26 cellular contexts compared by ENCODE assay signal in the genomic region with DNA sequence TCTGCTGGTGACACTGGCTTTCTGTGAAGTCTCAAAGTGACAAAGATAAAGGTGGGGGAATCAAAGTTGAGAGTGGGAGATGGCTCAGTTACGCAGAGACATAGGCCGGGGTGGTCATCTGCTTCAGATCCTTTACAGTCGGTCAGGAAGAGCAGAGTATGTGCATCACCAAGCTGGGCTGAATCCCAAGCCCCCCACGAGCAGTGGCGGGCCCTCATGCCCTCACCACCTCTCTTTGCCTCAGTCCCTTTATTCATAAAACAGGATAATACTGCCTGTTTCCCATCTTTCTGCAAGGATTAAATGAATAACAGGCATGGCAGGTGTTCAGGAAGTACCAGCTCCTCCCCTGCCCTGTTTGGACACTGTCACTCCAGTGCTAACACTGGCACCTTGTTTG.
"Had no signal": no experiment of that assay in that cellular context is flagged by ENCODE, and none has a peak within 500 bp of the region (broad histone marks: within the 10 kb centered on the region; RNA-seq: fewer than 3 reads in every experiment).

No MANE protein-coding gene starts in this region.

- FAIRE-seq: pancreas, small intestine, urothelium cell line had no signal

- H3K9me3 ChIP-seq: neutrophil, pancreas, psoas muscle, right lobe of liver, sigmoid colon, stomach, thoracic aorta, thyroid gland, tibial nerve, upper lobe of left lung had no signal

- H3K36me3 ChIP-seq: neural progenitor cell, neutrophil, right lobe of liver had no signal

- H3K9ac ChIP-seq: neural progenitor cell had no signal

- H3K4me1 ChIP-seq: pancreas, psoas muscle, right lobe of liver, sigmoid colon, stomach, thyroid gland, tibial nerve, upper lobe of left lung had no signal

- H3K4me3 ChIP-seq: neural progenitor cell, pancreas, psoas muscle, right lobe of liver, sigmoid colon, stomach, thoracic aorta, thyroid gland, tibial nerve, upper lobe of left lung had no signal

- ATAC-seq: naive thymus-derived CD8-positive, alpha-beta T cell; natural killer cell treated with Interleukin-12 subunit alpha and Interleukin-12 subunit beta and Interleukin-15 and Interleukin-18, amount 100 ng/mL, for 72 hours; psoas muscle; right cardiac atrium; right lobe of liver; stimulated activated effector memory CD8-positive, alpha-beta T cell treated with anti-CD3 and anti-CD28 coated beads, Interleukin-12 subunit alpha, Interleukin-12 subunit beta, amount 100 ng/mL, for 72 hours; stimulated activated naive B cell treated with anti-CD40 and anti-IgM and Interleukin-4, amounts not matched to agents 10 μg/mL and 1 μg/mL and 100 μg/mL, for 72 hours had no signal

- H3K27ac ChIP-seq: neural progenitor cell, neutrophil, pancreas, psoas muscle, right lobe of liver, sigmoid colon, stomach, thoracic aorta, thyroid gland, tibial nerve, upper lobe of left lung had no signal

- H3K4me2 ChIP-seq: neural progenitor cell had no signal

- H2AFZ ChIP-seq: neural progenitor cell had no signal

- DNase-seq: naive B cell; naive thymus-derived CD8-positive, alpha-beta T cell; nucleus accumbens; pancreas; psoas muscle; right cardiac atrium; right lobe of liver; sigmoid colon; small intestine; stimulated activated CD4-positive, alpha-beta T cell treated with anti-CD3 and anti-CD28 coated beads, Interleukin-15, amount 100 ng/mL, for 24 hours; stimulated activated CD4-positive, alpha-beta T cell treated with anti-CD3 and anti-CD28 coated beads, Interleukin-2, amount 100 ng/mL, for 24 hours; stimulated activated CD4-positive, alpha-beta T cell treated with anti-CD3 and anti-CD28 coated beads, Interleukin-2, amount 100 ng/mL, for 48 hours; stimulated activated CD4-positive, alpha-beta T cell treated with anti-CD3 and anti-CD28 coated beads, Interleukin-4, amount 100 ng/mL, for 24 hours; stimulated activated naive B cell treated with anti-CD40 and anti-IgM and Interleukin-4, amounts not matched to agents 10 μg/mL and 1 μg/mL and 100 μg/mL, for 72 hours; stimulated activated naive CD4-positive, alpha-beta T cell treated with Interleukin-2 at 50 U/mL for 16 hours; stomach; thyroid gland; trophoblast cell; upper lobe of left lung had no signal

- H3K27me3 ChIP-seq: neural progenitor cell, neutrophil, pancreas, right lobe of liver, sigmoid colon, stomach, thyroid gland, tibial nerve, upper lobe of left lung had no signal
